ENCODE assay signal across 14 cellular contexts in the genomic region with DNA sequence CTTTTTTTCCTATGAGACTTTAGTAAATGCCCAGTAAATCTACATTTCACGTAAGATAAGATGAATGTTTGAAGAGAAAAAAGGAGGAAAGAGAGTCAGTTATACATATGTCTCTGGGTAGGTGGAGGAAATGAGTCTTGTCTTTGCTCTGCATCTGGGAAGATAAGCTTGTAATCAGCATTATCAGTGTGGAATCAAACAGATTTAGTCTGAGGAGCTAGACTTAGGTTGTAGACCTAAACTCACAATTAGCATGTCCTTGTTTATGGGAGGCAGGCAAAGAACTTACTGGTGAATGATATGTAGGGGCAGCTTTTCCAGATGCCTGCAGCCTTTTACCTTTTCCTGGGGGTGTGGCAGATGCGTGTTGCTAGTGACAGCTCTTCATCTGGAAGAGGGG.
DNase-seq lines count a peak whose midpoint lies in the region; TF ChIP-seq lines count a peak whose summit lies in the region.
"Had no signal": no experiment of that assay in that cellular context is flagged by ENCODE, and none has a peak within 500 bp of the region (broad histone marks: within the 10 kb centered on the region; RNA-seq: fewer than 3 reads in every experiment).

No MANE protein-coding gene starts in this region.

- peaks cover 35% of the 10 kb centered on the region for H3K9me3 Mint-ChIP-seq in endodermal cell

- H2BK15ac ChIP-seq in mesendoderm (replicated peaks; ENCODE audit: low read depth) = no peak overlapping the region

- peak overlapping the region; percentile 79 for H3K27ac Mint-ChIP-seq in endodermal cell
- H3K27ac Mint-ChIP-seq: CD4-positive, alpha-beta memory T cell; HFFc6 had no signal

- H3K79me1 ChIP-seq in mesendoderm (ENCODE audit: low read length) = no peaks in the 10 kb centered on the region

- peaks cover 14% of the 10 kb centered on the region for H3K36me3 Mint-ChIP-seq in endodermal cell (ENCODE audit: low read depth)

- H4K5ac ChIP-seq in mesendoderm (ENCODE audit: low read length) = no peak overlapping the region

- no peak overlapping the region for H4K8ac ChIP-seq in mesendoderm (ENCODE audit: low read depth, low read length)

- H3K36me3 ChIP-seq in endodermal cell (ENCODE audit: control insufficient read depth, insufficient read depth, low read length) (no peaks in the 10 kb centered on the region), mesendoderm (ENCODE audit: control insufficient read depth, insufficient read depth, low read length) (no peaks in the 10 kb centered on the region)
- H3K36me3 ChIP-seq: HAP-1 had no signal

- H3K27me3 ChIP-seq in endodermal cell (ENCODE audit: control insufficient read depth, insufficient read depth, low read length, poor library complexity, severe bottlenecking) (no peaks in the 10 kb centered on the region), mesendoderm (ENCODE audit: insufficient read depth, low read length, poor library complexity) (no peaks in the 10 kb centered on the region)

- peaks cover 14% of the 10 kb centered on the region for H3K4me1 ChIP-seq in endodermal cell (ENCODE audit: control insufficient read depth, insufficient read depth, low read length)
- peaks cover 12% of the 10 kb centered on the region for H3K4me1 ChIP-seq in mesendoderm (ENCODE audit: control insufficient read depth, low read depth, low read length)
- H3K4me1 ChIP-seq: HAP-1 had no signal

- peak; percentile 36 for DNase-seq in NCI-H82 (lab: John Stamatoyannopoulos, UW)
- peak; percentile 64 for DNase-seq in endodermal cell
- DNase-seq in mesendoderm = peak; percentile 98
- DNase-seq in NOMO-1 treated with DMSO at 0.1 percent for 48 hours (lab: John Stamatoyannopoulos, UW; ENCODE audit: unreplicated experiment) = no peak
- no peak for DNase-seq in COR-L47 (lab: John Stamatoyannopoulos, UW)
- DNase-seq in NCI-H774 (lab: John Stamatoyannopoulos, UW) = no peak
- DNase-seq: C1 segment of cervical spinal cord; Caco-2; CD4-positive, alpha-beta memory T cell; DMS153; DND-41; GOT3; HFFc6 had no signal

- no peak overlapping the region for H3K4me3 Mint-ChIP-seq in endodermal cell
- H3K4me3 Mint-ChIP-seq: CD4-positive, alpha-beta memory T cell; HFFc6 had no signal

- peak overlapping the region; percentile 88 for H3K56ac ChIP-seq in mesendoderm (ENCODE audit: low read length)

- H3K4me3 ChIP-seq in endodermal cell (ENCODE audit: low read length) (no peak overlapping the region), mesendoderm (ENCODE audit: low read length) (no peak overlapping the region)
- H3K4me3 ChIP-seq: HAP-1 had no signal

- no peak overlapping the region for H2AK5ac ChIP-seq in mesendoderm (ENCODE audit: low read length)

- no peak overlapping the region for H3K27ac ChIP-seq in endodermal cell (ENCODE audit: low read depth, low read length)
- peak overlapping the region; percentile 85 for H3K27ac ChIP-seq in mesendoderm (ENCODE audit: low read depth, low read length)

- H3K9me3 ChIP-seq in endodermal cell (ENCODE audit: control insufficient read depth, low read length) = peaks cover 41% of the 10 kb centered on the region
- H3K9me3 ChIP-seq: HAP-1 had no signal

- H3K4ac ChIP-seq in mesendoderm (ENCODE audit: low read depth, low read length) = peak overlapping the region; percentile 99

- H2BK5ac ChIP-seq in mesendoderm (ENCODE audit: low read length) = peak overlapping the region; percentile 99

- no peak overlapping the region for H3K23ac ChIP-seq in mesendoderm (ENCODE audit: low read length)

- H3K18ac ChIP-seq in mesendoderm (ENCODE audit: low read length) = no peak overlapping the region

- H3K79me2 ChIP-seq in mesendoderm (ENCODE audit: control insufficient read depth, insufficient read depth, low read length) = no peaks in the 10 kb centered on the region

- no peak for TF ChIP-seq CTCF in endodermal cell (conservative IDR thresholded peaks at IDR 0.05)

- H3K4me2 ChIP-seq in mesendoderm (ENCODE audit: low read length) = no peak overlapping the region

- 38 to 71% methylated on average over 1 to 2 of the region's 2 CpGs for WGBS in endodermal cell (ENCODE audit: insufficient coverage in 1 of 2, insufficient read length in 1 of 2), 2 experiments
- no CpG with 5 or more reads among the region's 2 CpGs for WGBS in mesendoderm (ENCODE audit: extremely low coverage, insufficient coverage, low lambda C conversion rate)

- H3K4me1 Mint-ChIP-seq in endodermal cell = peaks cover 18% of the 10 kb centered on the region
- H3K4me1 Mint-ChIP-seq: CD4-positive, alpha-beta memory T cell had no signal

- H3K9ac ChIP-seq in endodermal cell (ENCODE audit: extremely low read depth, low read length, poor library complexity, severe bottlenecking) (peak overlapping the region; percentile 64), mesendoderm (ENCODE audit: low read length) (peak overlapping the region; percentile 62)

- no peaks in the 10 kb centered on the region for H3K27me3 Mint-ChIP-seq in endodermal cell (ENCODE audit: insufficient read depth)

- H2BK120ac ChIP-seq in mesendoderm (ENCODE audit: low read depth, low read length) = no peak overlapping the region

Comparison
In these comparisons a context has a peak if more than half of its experiments do, and no peak if none do; other contexts are left out.
1. DNase-seq: peak in NCI-H82 (single experiment), endodermal cell (single experiment) and mesendoderm (single experiment); none in NOMO-1 treated with DMSO at 0.1 percent for 48 hours (single experiment), COR-L47 (single experiment) and NCI-H774 (single experiment).